ENCODE assay signal across 2 cellular contexts in genomic region chr5:116669261-116670049, GRCh38.
A peak's percentile ranks its signal among the peaks of the same experiment; 100 is the strongest.
TF ChIP-seq lines count a peak whose summit lies in the region.

No MANE protein-coding gene starts in this region.

TF ChIP-seq in GM12878, 131 proteins besides CTCF, POLR2A, EP300 and RAD21:
- TF ChIP-seq IKZF2 (IDR thresholded peaks at IDR 0.05) (0 out of 4 replicates have a peak, but pooled peaks of 1 of the 2 experiments have one; percentile 15), BMI1 (IDR thresholded peaks at IDR 0.05; ENCODE audit: borderline replicate concordance) (0 out of 2 replicates have a peak, but pooled peaks have one; percentile 13), SMAD1 (IDR thresholded peaks at IDR 0.05; ENCODE audit: low read depth, partially characterized antibody) (no peak)

TF ChIP-seq in SK-N-SH, 30 proteins besides CTCF, POLR2A, EP300 and RAD21:
- TF ChIP-seq ELF1 (IDR thresholded peaks at IDR 0.05) (no peak), POLR2AphosphoS5 (IDR thresholded peaks at IDR 0.05; ENCODE audit: low read depth, low read length) (no peak), FOSL2 (IDR thresholded peaks at IDR 0.05; ENCODE audit: borderline replicate concordance, low read depth) (no peak), NRF1 (IDR thresholded peaks at IDR 0.05; ENCODE audit: low read depth, low read length) (no peak), MEF2A (IDR thresholded peaks at IDR 0.05; ENCODE audit: borderline replicate concordance, low read depth) (no peak), ZBTB33 (IDR thresholded peaks at IDR 0.05; ENCODE audit: borderline replicate concordance, low read depth) (no peak)
- TF ChIP-seq, protein P1, sequence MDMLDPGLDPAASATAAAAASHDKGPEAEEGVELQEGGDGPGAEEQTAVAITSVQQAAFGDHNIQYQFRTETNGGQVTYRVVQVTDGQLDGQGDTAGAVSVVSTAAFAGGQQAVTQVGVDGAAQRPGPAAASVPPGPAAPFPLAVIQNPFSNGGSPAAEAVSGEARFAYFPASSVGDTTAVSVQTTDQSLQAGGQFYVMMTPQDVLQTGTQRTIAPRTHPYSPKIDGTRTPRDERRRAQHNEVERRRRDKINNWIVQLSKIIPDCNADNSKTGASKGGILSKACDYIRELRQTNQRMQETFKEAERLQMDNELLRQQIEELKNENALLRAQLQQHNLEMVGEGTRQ (IDR thresholded peaks at IDR 0.05; ENCODE audit: borderline replicate concordance, low read depth, low read length): no peak
